In genomic region chr12:115932073-115932472, GRCh38 we compare ENCODE assay signal across 1 cellular context.
TF ChIP-seq lines count a peak whose summit lies in the region.

No MANE protein-coding gene starts in this region.

TF ChIP-seq in Ishikawa, 13 proteins besides CTCF, POLR2A, EP300 and RAD21 (continued from another document):
- TF ChIP-seq, protein P1, sequence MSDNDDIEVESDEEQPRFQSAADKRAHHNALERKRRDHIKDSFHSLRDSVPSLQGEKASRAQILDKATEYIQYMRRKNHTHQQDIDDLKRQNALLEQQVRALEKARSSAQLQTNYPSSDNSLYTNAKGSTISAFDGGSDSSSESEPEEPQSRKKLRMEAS (IDR thresholded peaks at IDR 0.05), result peak; percentile 56
